15 cellular contexts compared by ENCODE assay signal in the genomic region with DNA sequence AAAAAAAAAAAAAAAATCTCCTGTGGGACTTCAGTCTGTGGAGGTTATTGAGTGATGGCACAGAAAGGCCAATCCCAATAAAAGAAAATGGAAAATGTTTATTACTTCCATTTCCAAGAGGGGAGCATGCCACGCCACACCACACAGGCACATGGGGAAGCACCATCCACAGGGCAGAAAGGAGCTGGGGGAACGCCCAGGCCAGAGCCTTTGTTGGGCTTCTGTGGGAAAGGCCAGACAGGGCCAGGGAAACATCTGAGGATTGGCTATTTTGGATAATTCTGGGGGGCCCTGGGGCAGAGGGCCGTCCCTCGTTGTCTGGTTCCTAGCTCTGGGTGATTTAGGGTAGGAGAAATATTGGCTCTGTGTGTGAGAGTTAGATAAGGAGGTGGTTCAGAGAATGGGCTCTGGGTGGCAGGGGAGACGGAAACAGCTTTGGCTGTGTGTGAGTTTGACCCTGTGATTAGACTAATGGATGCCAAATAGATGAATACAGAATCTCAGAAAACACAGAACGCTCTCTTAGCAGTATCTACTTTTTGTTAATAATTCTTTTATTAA. TPM values are rescaled to one million over a fixed set of nuclear protein-coding genes. Genes with fewer than 3 reads are reported as not detected.
DNase-seq lines count a peak whose midpoint lies in the region; ATAC-seq and TF ChIP-seq lines count a peak whose summit lies in the region.
"Had no signal": no experiment of that assay in that cellular context is flagged by ENCODE, and none has a peak within 500 bp of the region (broad histone marks: within the 10 kb centered on the region; RNA-seq: fewer than 3 reads in every experiment).

No MANE protein-coding gene starts in this region.

- H3K4me2 ChIP-seq in GM23338 (no peak overlapping the region), GM23248 (ENCODE audit: unreplicated experiment) (no peak overlapping the region)

- ATAC-seq in GM23338 (peak; percentile 55), heart right ventricle (peak in 5 of 8 donors; percentile 29 to 65 (median 37)), HG02763 (IDR thresholded peaks at IDR 0.05; ENCODE audit: unreplicated experiment) (no peak), HG02798 (IDR thresholded peaks at IDR 0.05; ENCODE audit: poor library complexity, unreplicated experiment) (no peak)
- ATAC-seq: PC-3 had no signal

- in situ Hi-C loops in GM23248 (cut with MboI): no loop called here

- no peak overlapping the region for H3K9ac ChIP-seq in GM23248

- H2AFZ ChIP-seq in GM23338 (no peak overlapping the region), GM23248 (no peak overlapping the region)

- peaks cover 11% of the 10 kb centered on the region for H3K4me1 ChIP-seq in GM23338 (ENCODE audit: insufficient read depth)
- peaks cover 0 to 34% of the 10 kb centered on the region in 2 donors for H3K4me1 ChIP-seq in ascending aorta
- peaks cover 0 to 52% (median 42%) of the 10 kb centered on the region in 9 donors for H3K4me1 ChIP-seq in heart right ventricle
- peaks cover 26% of the 10 kb centered on the region for H3K4me1 ChIP-seq in GM23248 (ENCODE audit: insufficient read depth)

- no peak overlapping the region for H3K27ac ChIP-seq in GM23338 (ENCODE audit: low read depth)
- peak overlapping the region; percentile 54 to 62 for H3K27ac ChIP-seq in ascending aorta
- H3K27ac ChIP-seq in heart right ventricle: peak overlapping the region in 3 of 10 donors; percentile 32 to 44 (median 38)
- no peak overlapping the region for H3K27ac ChIP-seq in GM23248

- intact Hi-C loops in ascending aorta (cut with DNase I) (no loop called here), heart right ventricle (cut with DNase I) (loop anchor here in 3 of 10 donors (5.0 to 10.0 kb wide), 3 partner anchors 41 to 49 kb away; a partner anchor contains a TSS)

- no peak overlapping the region for H3K4me3 Mint-ChIP-seq in GM23338
- H3K4me3 Mint-ChIP-seq in osteocyte (ENCODE audit: unreplicated experiment): no peak overlapping the region

- H3K4me3 ChIP-seq in GM23338: no peak overlapping the region
- H3K4me3 ChIP-seq in ascending aorta: no peak overlapping the region
- no peak overlapping the region for H3K4me3 ChIP-seq in heart right ventricle
- H3K4me3 ChIP-seq in GM23248: no peak overlapping the region

- H3K27me3 Mint-ChIP-seq in GM23338 (ENCODE audit: insufficient read depth, low read depth, poor library complexity) (peaks cover 6% of the 10 kb centered on the region), osteocyte (ENCODE audit: unreplicated experiment) (no peaks in the 10 kb centered on the region)

- H3K27me3 ChIP-seq in GM23338 (ENCODE audit: insufficient read depth): no peaks in the 10 kb centered on the region
- no peaks in the 10 kb centered on the region for H3K27me3 ChIP-seq in ascending aorta
- H3K27me3 ChIP-seq in heart right ventricle: no peaks in the 10 kb centered on the region
- no peaks in the 10 kb centered on the region for H3K27me3 ChIP-seq in GM23248 (replicated peaks; ENCODE audit: insufficient read depth)

- WGBS in heart right ventricle, 2 donors: 58 to 60% methylated on average over 6 of the region's 6 CpGs
- WGBS in GM23248 (ENCODE audit: low coverage in 1 of 2, low lambda C conversion rate in 2 of 2, missing lambda C conversion rate in 2 of 2), 2 experiments: 64 to 66% methylated on average over 6 of the region's 6 CpGs

- no peaks in the 10 kb centered on the region for H3K9me2 ChIP-seq in GM23338 (ENCODE audit: insufficient read depth)
- H3K9me2 ChIP-seq in GM23248 (ENCODE audit: insufficient read depth): no peaks in the 10 kb centered on the region

- H3K9me3 ChIP-seq in ascending aorta: peaks cover 4 to 13% of the 10 kb centered on the region in 2 donors
- H3K9me3 ChIP-seq in heart right ventricle: peaks cover 0 to 17% (median 10%) of the 10 kb centered on the region in 11 donors
- H3K9me3 ChIP-seq in GM23248 (ENCODE audit: low read depth): no peaks in the 10 kb centered on the region

- H4K20me1 ChIP-seq in GM23338 (replicated peaks; ENCODE audit: insufficient read depth) (no peaks in the 10 kb centered on the region), GM23248 (ENCODE audit: insufficient read depth) (no peaks in the 10 kb centered on the region; the same call in 1 of the 2 replicates)

- H3K27ac Mint-ChIP-seq in GM23338: no peak overlapping the region
- H3K27ac Mint-ChIP-seq in osteocyte (ENCODE audit: unreplicated experiment): peak overlapping the region; percentile 32

- H3K9me3 Mint-ChIP-seq in GM23338 (peaks cover 11% of the 10 kb centered on the region; the same call in 2 of the 3 replicates), osteocyte (ENCODE audit: unreplicated experiment) (peaks cover 6% of the 10 kb centered on the region)

- peaks cover 16% of the 10 kb centered on the region for H3K36me3 Mint-ChIP-seq in GM23338 (ENCODE audit: low read depth)
- peaks cover 5% of the 10 kb centered on the region for H3K36me3 Mint-ChIP-seq in osteocyte (ENCODE audit: unreplicated experiment)

- peaks cover 73% of the 10 kb centered on the region for H3K79me2 ChIP-seq in GM23338 (replicated peaks; ENCODE audit: insufficient read depth)
- H3K79me2 ChIP-seq in GM23248 (ENCODE audit: insufficient read depth): peaks cover 89% of the 10 kb centered on the region

- peaks cover 18% of the 10 kb centered on the region for H3K4me1 Mint-ChIP-seq in GM23338
- H3K4me1 Mint-ChIP-seq in osteocyte (ENCODE audit: unreplicated experiment): peaks cover 37% of the 10 kb centered on the region

- no peak for DNase-seq in GM23338 (ENCODE audit: low spot score)
- no peak for DNase-seq in ascending aorta (ENCODE audit: low spot score in 2 of 2)
- no peak for DNase-seq in heart right ventricle
- DNase-seq in osteocyte (ENCODE audit: extremely low spot score, unreplicated experiment): no peak
- no peak for DNase-seq in NCI-H1694 (lab: John Stamatoyannopoulos, UW)
- no peak for DNase-seq in GM23248
- DNase-seq: C1 segment of cervical spinal cord, DMS 273 treated with DMSO at 0.1 percent for 48 hours, H7, MV-4-11, NCI-H2107, NCI-H345, PC-3 had no signal

- TF ChIP-seq CTCF in GM23338 (conservative IDR thresholded peaks at IDR 0.05; ENCODE audit: low read depth in 2 of 2) (no peak), ascending aorta (IDR thresholded peaks at IDR 0.05) (no peak), heart right ventricle (IDR thresholded peaks at IDR 0.05) (no peak), osteocyte (IDR thresholded peaks at IDR 0.05) (no peak)

- no peaks in the 10 kb centered on the region for H3K36me3 ChIP-seq in GM23338 (ENCODE audit: insufficient read depth)
- H3K36me3 ChIP-seq in ascending aorta: no peaks in the 10 kb centered on the region
- no peaks in the 10 kb centered on the region for H3K36me3 ChIP-seq in heart right ventricle
- no peaks in the 10 kb centered on the region for H3K36me3 ChIP-seq in GM23248 (ENCODE audit: low read depth)

- H3F3A ChIP-seq in GM23338 (replicated peaks; ENCODE audit: low read depth) (no peaks in the 10 kb centered on the region), GM23248 (ENCODE audit: insufficient read depth) (peaks cover 26% of the 10 kb centered on the region)

RNA-seq across cellular contexts. Expression of a gene that starts 49.0 kb away (rescaled TPM):
- 80.4 and 85.1 TPM in 2 replicates for total RNA-seq in GM23338 (2014; rRNA removed; shearing (Covaris generic))
- polyA plus RNA-seq in GM23338 (2016; fragmentation: Nextera tagmentation; extraction: Ambion mirVana) (20.7 and 23.4 TPM in 2 replicates), heart right ventricle (10 to 100 TPM; 16.2 TPM), GM23248 (2016; fragmentation: Nextera tagmentation; extraction: Ambion mirVana) (22.0 and 22.9 TPM in 2 replicates)
- total RNA-seq in ascending aorta (99.1 TPM), heart right ventricle (10 to 100 TPM; 27.1 to 48.8 (median 34.0) TPM), osteocyte (97.7 and 101 TPM in 2 replicates)
- 66.1 and 68.2 TPM in 2 replicates for total RNA-seq in GM23248 (2014; rRNA removed; shearing (Covaris generic))

Comparison
In these comparisons a context has a peak if more than half of its experiments do, and no peak if none do; other contexts are left out.
1. ATAC-seq: peak in GM23338 (single experiment) and heart right ventricle (5 of 8); none in HG02763 (single experiment) and HG02798 (single experiment).
2. H3K27ac ChIP-seq: peak in ascending aorta (2 of 2); none in GM23338 (single experiment) and GM23248 (single experiment).